14 cellular contexts compared by ENCODE assay signal in the genomic region with DNA sequence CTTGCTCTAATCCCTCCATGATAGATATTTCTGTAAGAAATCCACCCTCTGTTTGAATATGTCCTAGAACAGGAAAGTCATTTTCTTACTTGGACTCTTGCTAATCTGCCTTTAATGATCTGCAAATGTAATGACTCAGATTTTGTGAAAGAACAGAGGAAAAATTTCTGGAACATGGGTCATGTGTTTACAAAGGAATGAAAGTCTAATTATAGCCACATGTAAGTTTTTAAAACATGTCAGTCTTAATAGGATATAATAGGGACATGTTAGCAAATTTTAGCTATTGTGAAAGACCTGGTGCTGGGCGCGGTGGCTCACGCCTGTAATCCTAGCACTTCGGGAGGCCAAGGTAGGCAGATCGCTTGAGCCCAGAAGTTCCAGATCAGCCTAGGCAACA. TPM values are rescaled to one million over a fixed set of nuclear protein-coding genes. Genes with fewer than 3 reads are reported as not detected.
DNase-seq lines count a peak whose midpoint lies in the region; ATAC-seq, FAIRE-seq and TF ChIP-seq lines count a peak whose summit lies in the region.
"Had no signal": no experiment of that assay in that cellular context is flagged by ENCODE, and none has a peak within 500 bp of the region (broad histone marks: within the 10 kb centered on the region; RNA-seq: fewer than 3 reads in every experiment).

No MANE protein-coding gene starts in this region.

- H3K4me3 ChIP-seq in bronchial epithelial cell (ENCODE audit: low read depth, low read length) (no peak overlapping the region), keratinocyte (ENCODE audit: control insufficient read depth in 2 of 3, extremely low read depth in 1 of 3, insufficient read depth in 2 of 3, low read depth in 1 of 3, low read length in 3 of 3) (no peak overlapping the region), suprapubic skin (no peak overlapping the region), Caco-2 (ENCODE audit: low read depth, low read length) (no peak overlapping the region), sigmoid colon (no peak overlapping the region)
- H3K4me3 ChIP-seq: heart left ventricle had no signal

- TF ChIP-seq EP300 in suprapubic skin (IDR thresholded peaks at IDR 0.05) (no peak), sigmoid colon (IDR thresholded peaks at IDR 0.05) (no peak)

- DNase-seq in HFFc6 (peak; percentile 89), bronchial epithelial cell (ENCODE audit: low read depth) (peak; percentile 92), keratinocyte (ENCODE audit: low read depth, low spot score) (no peak), suprapubic skin (ENCODE audit: low spot score in 2 of 2) (peak; percentile 80 to 81), Caco-2 (no peak), sigmoid colon (no peak)
- DNase-seq: heart left ventricle, KBM-7, NCI-H2029 treated with DMSO at 0.1 percent for 48 hours, SW 1271 had no signal

- H3K36me3 ChIP-seq in bronchial epithelial cell (ENCODE audit: control insufficient read depth, insufficient read depth, low read length), result no peaks in the 10 kb centered on the region
- no peaks in the 10 kb centered on the region for H3K36me3 ChIP-seq in keratinocyte (ENCODE audit: control insufficient read depth in 2 of 2, extremely low read depth in 1 of 2, insufficient read depth in 2 of 2, low read length in 2 of 2)
- H3K36me3 ChIP-seq in suprapubic skin, result no peaks in the 10 kb centered on the region
- no peaks in the 10 kb centered on the region for H3K36me3 ChIP-seq in Caco-2 (ENCODE audit: control insufficient read depth, insufficient read depth, low read length)
- H3K36me3 ChIP-seq in sigmoid colon, result no peaks in the 10 kb centered on the region

- H3K79me2 ChIP-seq in keratinocyte (ENCODE audit: control insufficient read depth, insufficient read depth, low read length), result no peaks in the 10 kb centered on the region

- peak overlapping the region; percentile 61 for H3K4me2 ChIP-seq in keratinocyte (ENCODE audit: control insufficient read depth, extremely low read depth, insufficient read depth, low read depth, low read length)

- H3K9me3 ChIP-seq in keratinocyte (ENCODE audit: control insufficient read depth, low read depth, low read length), result no peaks in the 10 kb centered on the region
- no peaks in the 10 kb centered on the region for H3K9me3 ChIP-seq in suprapubic skin
- H3K9me3 ChIP-seq in Caco-2, result no peaks in the 10 kb centered on the region
- H3K9me3 ChIP-seq in sigmoid colon, result no peaks in the 10 kb centered on the region
- H3K9me3 ChIP-seq: heart left ventricle had no signal

- H3K27me3 Mint-ChIP-seq in HFFc6 (ENCODE audit: insufficient read depth) (peaks cover 11% of the 10 kb centered on the region), Caco-2 (ENCODE audit: insufficient read depth, unreplicated experiment) (no peaks in the 10 kb centered on the region)

- FAIRE-seq in bronchial epithelial cell (lab: Jason Lieb, UNC) (no peak), keratinocyte (lab: Jason Lieb, UNC) (no peak)
- FAIRE-seq: colon, H1 had no signal

- POLR2A ChIA-PET in Caco-2 (lab: Charles Lee), result no interaction called here

- WGBS in suprapubic skin, result 27% methylated on average over 5 of the region's 5 CpGs
- WGBS in sigmoid colon, 2 donors, result 93% methylated on average over 5 of the region's 5 CpGs

- intact Hi-C loops in Caco-2 (cut with micrococcal nuclease; ENCODE audit: unreplicated experiment) (no loop called here), sigmoid colon (cut with DNase I) (no loop called here)

- H3K9ac ChIP-seq in keratinocyte (ENCODE audit: control insufficient read depth, extremely low read depth, insufficient read depth, low read length), result peak overlapping the region; percentile 82

- H3K4me3 Mint-ChIP-seq in HFFc6 (peak overlapping the region; percentile 60), Caco-2 (ENCODE audit: unreplicated experiment) (no peak overlapping the region)

- H3K9me1 ChIP-seq in keratinocyte (ENCODE audit: control insufficient read depth, extremely low read depth, insufficient read depth, low read length), result no peaks in the 10 kb centered on the region

- TF ChIP-seq CTCF in HFFc6 (IDR thresholded peaks at IDR 0.05) (no peak), bronchial epithelial cell (IDR thresholded peaks at IDR 0.05; ENCODE audit: insufficient read depth, low read length, severe bottlenecking) (no peak), keratinocyte (optimal IDR thresholded peaks at IDR 0.05 in 1 of 3, IDR thresholded peaks at IDR 0.05 in 1 of 3, conservative IDR thresholded peaks at IDR 0.05 in 1 of 3; ENCODE audit: extremely low read depth in 1 of 3, insufficient read depth in 2 of 3, low read length in 3 of 3) (no peak), suprapubic skin (IDR thresholded peaks at IDR 0.05) (no peak), Caco-2 (IDR thresholded peaks at IDR 0.05; ENCODE audit: insufficient read depth in 1 of 2, low read depth in 1 of 2, low read length in 1 of 2, severe bottlenecking in 1 of 2, unreplicated experiment in 1 of 2) (no peak), sigmoid colon (IDR thresholded peaks at IDR 0.05) (no peak)

- H3K4me1 ChIP-seq in keratinocyte (ENCODE audit: control insufficient read depth, extremely low read depth, insufficient read depth, low read length) (peaks cover 18% of the 10 kb centered on the region), suprapubic skin (peaks cover 19% of the 10 kb centered on the region), Caco-2 (peaks cover 7% of the 10 kb centered on the region; the same call in 1 of the 2 replicates), sigmoid colon (no peaks in the 10 kb centered on the region)

- dilution Hi-C loops in keratinocyte (cut with MboI; ENCODE audit: extremely low pct_ligation_motif_present, low sequenced_read_pairs), result no loop called here

- H3K27ac ChIP-seq in keratinocyte (ENCODE audit: control insufficient read depth, insufficient read depth, low read length) (peak overlapping the region; percentile 99), suprapubic skin (peak overlapping the region; percentile 86), sigmoid colon (peak overlapping the region in 1 of 4 donors; percentile 31)
- H3K27ac ChIP-seq: heart left ventricle had no signal

- H3K27me3 ChIP-seq in bronchial epithelial cell (ENCODE audit: control insufficient read depth, insufficient read depth, low read length), result no peaks in the 10 kb centered on the region
- H3K27me3 ChIP-seq in keratinocyte (ENCODE audit: control insufficient read depth, extremely low read depth, insufficient read depth, low read length), result no peaks in the 10 kb centered on the region
- no peaks in the 10 kb centered on the region for H3K27me3 ChIP-seq in suprapubic skin
- H3K27me3 ChIP-seq in Caco-2 (replicated peaks; ENCODE audit: control insufficient read depth, insufficient read depth, low read length), result no peaks in the 10 kb centered on the region
- H3K27me3 ChIP-seq in sigmoid colon, result no peaks in the 10 kb centered on the region
- H3K27me3 ChIP-seq: heart left ventricle had no signal

- H3K27ac Mint-ChIP-seq in HFFc6, result peak overlapping the region; percentile 78
- no peak overlapping the region for H3K27ac Mint-ChIP-seq in Caco-2 (ENCODE audit: unreplicated experiment)

- CTCF ChIA-PET in Caco-2 (lab: Charles Lee), result interaction anchor here (1.2 kb wide), 1 partner anchor 47 kb away, joined by 3 read pairs; no protein-coding TSS in a partner anchor

- ATAC-seq in HG03159 (IDR thresholded peaks at IDR 0.05; ENCODE audit: unreplicated experiment) (no peak), HG03439 (IDR thresholded peaks at IDR 0.05; ENCODE audit: unreplicated experiment) (no peak)
- ATAC-seq: heart left ventricle had no signal

- no peak overlapping the region for H2AFZ ChIP-seq in keratinocyte (ENCODE audit: control insufficient read depth, low read length)

- no TSS peak for BruUV-seq in Caco-2 (replicated peaks; lab: Mats Ljungman, UMichigan)

- H4K20me1 ChIP-seq in keratinocyte (ENCODE audit: control insufficient read depth, extremely low read depth, insufficient read depth, low read length), result no peaks in the 10 kb centered on the region

- no peak for TF ChIP-seq POLR2A in suprapubic skin (IDR thresholded peaks at IDR 0.05)
- no peak for TF ChIP-seq POLR2A in sigmoid colon (IDR thresholded peaks at IDR 0.05)

- H3K9me3 Mint-ChIP-seq in HFFc6, result no peaks in the 10 kb centered on the region
- H3K9me3 Mint-ChIP-seq in Caco-2 (ENCODE audit: unreplicated experiment), result no peaks in the 10 kb centered on the region

- H3K36me3 Mint-ChIP-seq in HFFc6 (ENCODE audit: low read depth) (no peaks in the 10 kb centered on the region), Caco-2 (ENCODE audit: insufficient read depth, unreplicated experiment) (no peaks in the 10 kb centered on the region)

- H3K4me1 Mint-ChIP-seq in HFFc6 (ENCODE audit: low read depth) (peaks cover 30% of the 10 kb centered on the region), Caco-2 (ENCODE audit: low read depth, unreplicated experiment) (peaks cover 9% of the 10 kb centered on the region)

RNA-seq across cellular contexts. Expression of a gene that starts 47.6 kb away (rescaled TPM):
- 1 to 10 TPM; 5.1 to 8.1 (median 6.7) TPM for total RNA-seq in HFFc6 (2021; fragmentation: NEBNext Ultra II Directional; extraction: Animal tissue kit (Norgen Biotek cat#: 25700))
- total RNA-seq in bronchial epithelial cell (1.4 and 3.7 TPM in 2 replicates), suprapubic skin (1 to 10 TPM; 3.3 to 8.0 (median 4.6) TPM), Caco-2 (2022) (6.8 and 7.1 TPM in 2 replicates), sigmoid colon (10 to 100 TPM in 1 of 4 donors, 1 to 10 TPM in 3; 3.9 to 10.2 (median 6.7) TPM)
- polyA plus RNA-seq in keratinocyte (3.8 to 4.8 TPM (median 4.3 TPM) in 3 replicates), sigmoid colon (1 to 10 TPM in 2 of 3 donors, under 1 TPM in 1; 0.60 to 1.6 (median 1.4) TPM)
- 3.9 TPM for polyA plus RNA-seq in keratinocyte (2011; ENCODE audit: low read depth)
- 4.5 and 5.3 TPM in 2 replicates for polyA plus RNA-seq in keratinocyte (2011; cell fraction: cytosol; rRNA removed)
- 6.7 and 7.2 TPM in 2 replicates for polyA plus RNA-seq in keratinocyte (2011; cell fraction: nucleus; rRNA removed)
- polyA plus RNA-seq in keratinocyte (2012; ENCODE audit: low replicate concordance), result 3.2 and 7.4 TPM in 2 replicates
- polyA minus RNA-seq in keratinocyte, result 1.4 to 4.9 TPM (median 4.2 TPM) in 3 replicates
- 4.2 TPM for polyA minus RNA-seq in keratinocyte (2011; cell fraction: cytosol; rRNA and poly(A)+ RNA removed)
- 2.1 and 4.0 TPM in 2 replicates for polyA minus RNA-seq in keratinocyte (2011; cell fraction: nucleus; rRNA and poly(A)+ RNA removed)

RNA-seq across cellular contexts. Expression of a gene that starts 47.8 kb away (rescaled TPM):
- total RNA-seq in HFFc6 (2021; fragmentation: NEBNext Ultra II Directional; extraction: Animal tissue kit (Norgen Biotek cat#: 25700)), result 10 to 100 TPM; 34.8 to 39.4 (median 37.0) TPM
- 20.9 and 31.1 TPM in 2 replicates for total RNA-seq in bronchial epithelial cell
- 9.6 to 24.7 TPM (median 21.8 TPM) in 3 replicates for polyA plus RNA-seq in keratinocyte
- polyA plus RNA-seq in keratinocyte (2011; ENCODE audit: low read depth), result 56.8 TPM
- polyA plus RNA-seq in keratinocyte (2011; cell fraction: cytosol; rRNA removed), result 20.2 and 22.1 TPM in 2 replicates
- 24.9 and 28.4 TPM in 2 replicates for polyA plus RNA-seq in keratinocyte (2011; cell fraction: nucleus; rRNA removed)
- 36.4 and 41.2 TPM in 2 replicates for polyA plus RNA-seq in keratinocyte (2012; ENCODE audit: low replicate concordance)
- 8.3 to 22.6 TPM (median 22.1 TPM) in 3 replicates for polyA minus RNA-seq in keratinocyte
- polyA minus RNA-seq in keratinocyte (2011; cell fraction: cytosol; rRNA and poly(A)+ RNA removed), result 15.3 TPM
- 12.2 and 17.5 TPM in 2 replicates for polyA minus RNA-seq in keratinocyte (2011; cell fraction: nucleus; rRNA and poly(A)+ RNA removed)
- total RNA-seq in suprapubic skin, result 10 to 100 TPM; 23.4 to 30.8 (median 27.1) TPM
- total RNA-seq in Caco-2 (2022), result 55.2 and 60.5 TPM in 2 replicates
- 10 to 100 TPM; 12.5 to 19.1 (median 15.1) TPM for total RNA-seq in sigmoid colon
- polyA plus RNA-seq in sigmoid colon, result 10 to 100 TPM; 10.4 to 26.0 (median 12.6) TPM

Comparison
In these comparisons a context has a peak if more than half of its experiments do, and no peak if none do; other contexts are left out.
1. DNase-seq: peak in HFFc6 (single experiment), bronchial epithelial cell (single experiment) and suprapubic skin (2 of 2); none in keratinocyte (single experiment), Caco-2 (0 of 2) and sigmoid colon (single experiment).